In the genomic region with DNA sequence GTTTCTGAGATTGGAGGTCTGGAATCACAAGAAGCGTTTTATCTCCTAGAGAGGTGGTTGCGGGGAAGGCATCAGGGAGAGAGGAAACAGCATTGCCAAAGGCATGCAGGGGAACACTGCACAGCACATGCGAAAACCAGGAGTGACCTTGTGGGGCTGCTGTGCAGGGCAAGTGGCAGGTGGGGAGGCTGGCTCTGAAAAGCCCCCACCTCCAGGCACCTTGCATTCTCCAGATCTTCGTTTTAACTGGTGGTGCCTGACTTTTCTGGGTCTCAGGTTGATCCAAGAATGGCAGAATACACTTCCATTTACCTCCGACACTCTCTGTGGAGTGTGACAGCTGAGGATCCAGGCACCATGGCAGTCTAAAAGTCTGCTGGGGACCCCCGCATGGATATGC, we compare ENCODE assay signal across 27 cellular contexts.
"Had no signal": no experiment of that assay in that cellular context is flagged by ENCODE, and none has a peak within 500 bp of the region (broad histone marks: within the 10 kb centered on the region; RNA-seq: fewer than 3 reads in every experiment).

No MANE protein-coding gene starts in this region.

- H3K9me3 ChIP-seq: ovary, psoas muscle, right lobe of liver, sigmoid colon, suprapubic skin, testis, tibial artery, transverse colon, upper lobe of left lung, vagina had no signal

- H3K36me3 ChIP-seq: ovary, right lobe of liver, sigmoid colon, suprapubic skin, tibial artery, transverse colon, upper lobe of left lung, vagina had no signal

- H3K27ac ChIP-seq: ovary, parathyroid adenoma, psoas muscle, right lobe of liver, sigmoid colon, suprapubic skin, testis, tibial artery, transverse colon, upper lobe of left lung, vagina had no signal

- H3K4me1 ChIP-seq: parathyroid adenoma, psoas muscle, right lobe of liver, sigmoid colon, suprapubic skin, testis, tibial artery, transverse colon, upper lobe of left lung, vagina had no signal

- H3K4me3 ChIP-seq: ovary, psoas muscle, right lobe of liver, sigmoid colon, suprapubic skin, testis, tibial artery, transverse colon, upper lobe of left lung, vagina had no signal

- DNase-seq: naive thymus-derived CD8-positive, alpha-beta T cell; nephron progenitor cell; occipital lobe; ovary; posterior cingulate gyrus; psoas muscle; right cardiac atrium; right lobe of liver; sigmoid colon; small intestine; stimulated activated CD4-positive, alpha-beta T cell treated with anti-CD3 and anti-CD28 coated beads, Interleukin-15, amount 100 ng/mL, for 24 hours; stimulated activated CD4-positive, alpha-beta T cell treated with anti-CD3 and anti-CD28 coated beads, Interleukin-4, amount 100 ng/mL, for 1 hour; stimulated activated CD4-positive, alpha-beta T cell treated with anti-CD3 and anti-CD28 coated beads, Interleukin-4, amount 100 ng/mL, for 4 hours; stimulated activated CD8-positive, alpha-beta memory T cell treated with anti-CD3 and anti-CD28 coated beads, Interleukin-4, amount 100 ng/mL, for 48 hours; stimulated activated naive CD4-positive, alpha-beta T cell; stimulated activated naive CD8-positive, alpha-beta T cell treated with anti-CD3 and anti-CD28 coated beads, Interleukin-15, amount 100 ng/mL, for 72 hours; stimulated activated naive CD8-positive, alpha-beta T cell treated with anti-CD3 and anti-CD28 coated beads, Interleukin-15, Interleukin-2, amounts not matched to agents 100 U/mL and 50 U/mL, for 24 hours; substantia nigra; testis; tibial artery; transverse colon; upper lobe of left lung had no signal

- H3K27me3 ChIP-seq: ovary, right lobe of liver, sigmoid colon, testis, transverse colon, upper lobe of left lung, vagina had no signal

- H3K79me2 ChIP-seq: parathyroid adenoma had no signal

- H3K9ac ChIP-seq: parathyroid adenoma had no signal

- ATAC-seq: naive thymus-derived CD8-positive, alpha-beta T cell; natural killer cell treated with Interleukin-12 subunit alpha and Interleukin-12 subunit beta and Interleukin-15 and Interleukin-18, amount 100 ng/mL, for 72 hours; psoas muscle; right cardiac atrium; right lobe of liver; stimulated activated memory B cell treated with anti-CD40 and anti-IgM and Interleukin-4, amounts not matched to agents 10 μg/mL and 1 μg/mL and 100 μg/mL, for 72 hours; stimulated activated naive CD8-positive, alpha-beta T cell treated with anti-CD3 and anti-CD28 coated beads, Interleukin-15, amount 100 ng/mL, for 72 hours; stimulated activated naive CD8-positive, alpha-beta T cell treated with anti-CD3 and anti-CD28 coated beads, Interleukin-15, Interleukin-2, amounts not matched to agents 100 U/mL and 50 U/mL, for 24 hours had no signal

- H2AFZ ChIP-seq: parathyroid adenoma had no signal
